In the genomic region with DNA sequence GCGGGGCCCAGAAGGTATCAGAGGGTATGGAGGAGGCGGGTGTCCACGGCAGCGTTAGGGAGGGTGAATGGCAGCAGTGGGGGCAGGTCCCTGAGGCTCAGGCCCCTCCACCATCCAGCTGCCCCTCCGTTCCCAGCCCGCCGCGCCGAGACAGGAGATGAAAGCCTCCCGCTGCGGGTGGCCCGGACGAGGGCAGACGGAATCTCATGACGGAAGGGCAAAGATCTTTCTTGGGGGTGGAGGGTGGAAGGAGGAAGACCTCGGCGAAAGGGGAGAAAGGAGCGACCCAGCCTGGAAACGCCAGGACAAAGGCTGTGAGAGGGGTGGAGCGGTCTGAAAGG, we compare ENCODE assay signal across 8 cellular contexts. TPM values are rescaled to one million over a fixed set of nuclear protein-coding genes. Genes with fewer than 3 reads are reported as not detected.
A peak's percentile ranks its signal among the peaks of the same experiment; 100 is the strongest.
DNase-seq lines count a peak whose midpoint lies in the region; ATAC-seq and TF ChIP-seq lines count a peak whose summit lies in the region.

No MANE protein-coding gene starts in this region.

- peak overlapping the region; percentile 99 for H3K14ac ChIP-seq in IMR-90 (replicated peaks; ENCODE audit: low read depth, low read length)

- TF ChIP-seq POLR2A in IMR-90 (IDR thresholded peaks at IDR 0.05; ENCODE audit: low read depth, low read length) (peak; percentile 21; the same call in 1 of the 2 replicates), gastroesophageal sphincter (IDR thresholded peaks at IDR 0.05) (no peak)

- peak overlapping the region; percentile 94 for H3K27ac Mint-ChIP-seq in activated T-cell treated with anti-CD3 and anti-CD28 coated beads, Interleukin-2, amount 50 U/mL, for 24 hours

- H3K18ac ChIP-seq in IMR-90 (ENCODE audit: low read depth, low read length): peak overlapping the region; percentile 25

- H3K4me3 ChIP-seq in DOHH2 (ENCODE audit: low read length) (peak overlapping the region; percentile 94), IMR-90 (ENCODE audit: insufficient read depth, low read depth, low read length) (peak overlapping the region; percentile 98), gastroesophageal sphincter (peak overlapping the region; percentile 60 to 87), retinal pigment epithelial cell (ENCODE audit: low read length) (peak overlapping the region; percentile 85)

- intact Hi-C loops in IMR-90 (cut with micrococcal nuclease): no loop called here

- peaks cover 69% of the 10 kb centered on the region for H3K4me1 Mint-ChIP-seq in activated T-cell treated with anti-CD3 and anti-CD28 coated beads, Interleukin-2, amount 50 U/mL, for 24 hours (ENCODE audit: low read depth)

- H2BK15ac ChIP-seq in IMR-90 (ENCODE audit: low read depth, low read length): peak overlapping the region; percentile 80; the same call in 2 of the 3 replicates

- H4K20me1 ChIP-seq in DOHH2 (ENCODE audit: control insufficient read depth, insufficient read depth, low read depth, low read length) (no peaks in the 10 kb centered on the region), IMR-90 (ENCODE audit: insufficient read depth, low read length) (no peaks in the 10 kb centered on the region; the same call in 1 of the 2 replicates)

- H3K4ac ChIP-seq in IMR-90 (ENCODE audit: low read depth, low read length): peak overlapping the region; percentile 96

- H3K27me3 Mint-ChIP-seq in activated T-cell treated with anti-CD3 and anti-CD28 coated beads, Interleukin-2, amount 50 U/mL, for 24 hours: no peaks in the 10 kb centered on the region

- no TSS peak for BruUV-seq in IMR-90 (replicated peaks; lab: Mats Ljungman, UMichigan)

- H3K9me1 ChIP-seq in IMR-90 (ENCODE audit: insufficient read depth, low read length): peaks cover 22% of the 10 kb centered on the region

- TF ChIP-seq EP300 in gastroesophageal sphincter (IDR thresholded peaks at IDR 0.05): no peak

- peak overlapping the region; percentile 52 for H2BK120ac ChIP-seq in IMR-90 (ENCODE audit: low read depth, low read length)

- H3K4me2 ChIP-seq in DOHH2 (ENCODE audit: low read length) (peak overlapping the region; percentile 84), IMR-90 (ENCODE audit: low read depth, low read length) (peak overlapping the region; percentile 87)

- H2AK9ac ChIP-seq in IMR-90 (replicated peaks; ENCODE audit: low read depth, low read length, poor library complexity): peak overlapping the region; percentile 99

- POLR2A ChIA-PET in IMR-90 (lab: Charles Lee; ENCODE audit: unreplicated experiment): no interaction called here

- peak overlapping the region; percentile 95 to 97 for H4K8ac ChIP-seq in IMR-90 (ENCODE audit: low read depth in 2 of 2, low read length in 2 of 2)

- peaks cover 54% of the 10 kb centered on the region for H3K36me3 Mint-ChIP-seq in activated T-cell treated with anti-CD3 and anti-CD28 coated beads, Interleukin-2, amount 50 U/mL, for 24 hours (ENCODE audit: low read depth)

- dilution Hi-C loops in IMR-90 (cut with HindIII; ENCODE audit: low sequenced_read_pairs, unreplicated experiment): no loop called here

- no peak for DNase-seq in IMR-90
- DNase-seq in activated T-cell treated with anti-CD3 and anti-CD28 coated beads, Interleukin-2, amount 50 U/mL, for 24 hours: peak; percentile 75
- no peak for DNase-seq in retinal pigment epithelial cell (ENCODE audit: low read depth)
- DNase-seq in NCI-H1048 (lab: John Stamatoyannopoulos, UW): no peak
- DNase-seq in HCEC 1CT: no peak

- H3K56ac ChIP-seq in IMR-90 (ENCODE audit: extremely low read depth, insufficient read depth, low read length): peak overlapping the region; percentile 85

- H3K9me3 ChIP-seq in DOHH2 (ENCODE audit: control insufficient read depth, insufficient read depth, low read length) (no peaks in the 10 kb centered on the region), IMR-90 (ENCODE audit: control insufficient read depth, insufficient read depth, low read length) (no peaks in the 10 kb centered on the region), gastroesophageal sphincter (no peaks in the 10 kb centered on the region)

- H3K36me3 ChIP-seq in DOHH2 (ENCODE audit: control insufficient read depth, low read length): peaks cover 43% of the 10 kb centered on the region
- H3K36me3 ChIP-seq in IMR-90 (ENCODE audit: control insufficient read depth, insufficient read depth, low read length): peaks cover 21% of the 10 kb centered on the region
- H3K36me3 ChIP-seq in gastroesophageal sphincter: peaks cover 0 to 13% of the 10 kb centered on the region in 2 donors

- H3K9me3 Mint-ChIP-seq in activated T-cell treated with anti-CD3 and anti-CD28 coated beads, Interleukin-2, amount 50 U/mL, for 24 hours: no peaks in the 10 kb centered on the region

- TF ChIP-seq CTCF in DOHH2 (IDR thresholded peaks at IDR 0.05; ENCODE audit: low read depth, low read length, poor library complexity, severe bottlenecking): no peak
- no peak for TF ChIP-seq CTCF in IMR-90 (conservative IDR thresholded peaks at IDR 0.05; ENCODE audit: low read depth, low read length)
- no peak for TF ChIP-seq CTCF in gastroesophageal sphincter (IDR thresholded peaks at IDR 0.05)
- no peak for TF ChIP-seq CTCF in retinal pigment epithelial cell (conservative IDR thresholded peaks at IDR 0.05; ENCODE audit: low read depth, low read length)

- no peaks in the 10 kb centered on the region for H3K9me2 ChIP-seq in DOHH2 (replicated peaks; ENCODE audit: control insufficient read depth, low read length)

- peak overlapping the region; percentile 70 for H4K5ac ChIP-seq in IMR-90 (ENCODE audit: low read depth, low read length)

- WGBS in IMR-90 (ENCODE audit: extremely low coverage in 2 of 2, insufficient read length in 1 of 2), 2 experiments: no CpG with 5 or more reads among the region's 20 CpGs
- WGBS in gastroesophageal sphincter (ENCODE audit: low coverage in 1 of 2), 2 donors: 0% methylated on average over 5 of the region's 20 CpGs

- peak overlapping the region; percentile 84 for H2AK5ac ChIP-seq in IMR-90 (ENCODE audit: low read depth, low read length)

- peaks cover 23 to 69% of the 10 kb centered on the region in 2 experiments for H3K79me1 ChIP-seq in IMR-90 (ENCODE audit: low read depth in 1 of 2, low read length in 2 of 2)

- TF ChIP-seq RAD21 in IMR-90 (IDR thresholded peaks at IDR 0.05; ENCODE audit: low read length): no peak

- H3F3A ChIP-seq in DOHH2 (ENCODE audit: control insufficient read depth, insufficient read depth): peaks cover 32% of the 10 kb centered on the region

- peak overlapping the region; percentile 93 for H3K4me3 Mint-ChIP-seq in activated T-cell treated with anti-CD3 and anti-CD28 coated beads, Interleukin-2, amount 50 U/mL, for 24 hours

- no peak overlapping the region for H2BK20ac ChIP-seq in IMR-90 (ENCODE audit: low read depth, low read length)

- peak overlapping the region; percentile 98 for H2AFZ ChIP-seq in IMR-90 (replicated peaks; ENCODE audit: low read length, poor library complexity)

- peak overlapping the region; percentile 94 for H4K91ac ChIP-seq in IMR-90 (ENCODE audit: insufficient read depth, low read depth, low read length)

- H3K79me2 ChIP-seq in DOHH2 (ENCODE audit: control insufficient read depth, low read length): peaks cover 23% of the 10 kb centered on the region

- peak overlapping the region; percentile 100 for H3K27ac ChIP-seq in DOHH2 (ENCODE audit: low read depth, low read length)
- peak overlapping the region; percentile 87 for H3K27ac ChIP-seq in IMR-90 (ENCODE audit: insufficient read depth, low read length)
- peak overlapping the region in 3 of 4 donors; percentile 76 to 82 (median 81) for H3K27ac ChIP-seq in gastroesophageal sphincter

- in situ Hi-C loops in IMR-90 (cut with MboI; ENCODE audit: low sequenced_read_pairs): no loop called here

- H3K23ac ChIP-seq in IMR-90 (ENCODE audit: low read depth, low read length): peak overlapping the region; percentile 93

- CTCF ChIA-PET in IMR-90 (lab: Yijun Ruan, JAX): no interaction called here

- ATAC-seq in GM21423 (IDR thresholded peaks at IDR 0.05; ENCODE audit: unreplicated experiment) (peak; percentile 13), IMR-90 (ENCODE audit: low read depth) (peak; percentile 21), gastroesophageal sphincter (no peak)

- H3K27me3 ChIP-seq in DOHH2 (ENCODE audit: control insufficient read depth, low read length): no peaks in the 10 kb centered on the region
- no peaks in the 10 kb centered on the region for H3K27me3 ChIP-seq in IMR-90 (ENCODE audit: control insufficient read depth, insufficient read depth, low read length)
- no peaks in the 10 kb centered on the region for H3K27me3 ChIP-seq in gastroesophageal sphincter

- H3K4me1 ChIP-seq in DOHH2 (ENCODE audit: control insufficient read depth, low read length): peaks cover 79% of the 10 kb centered on the region
- H3K4me1 ChIP-seq in IMR-90 (ENCODE audit: control insufficient read depth, insufficient read depth, low read length): peaks cover 11% of the 10 kb centered on the region
- peaks cover 0 to 35% (median 12%) of the 10 kb centered on the region in 3 donors for H3K4me1 ChIP-seq in gastroesophageal sphincter

- H3K9ac ChIP-seq in IMR-90 (ENCODE audit: low read depth, low read length): peak overlapping the region; percentile 94

- H2BK5ac ChIP-seq in IMR-90 (ENCODE audit: low read depth, low read length, poor library complexity, severe bottlenecking): peak overlapping the region; percentile 79

RNA-seq across cellular contexts. Expression of gene MICAL1, which starts 0.4 kb away (rescaled TPM):
- total RNA-seq in IMR-90 (2012; rRNA removed) (28.6 and 30.5 TPM in 2 replicates), gastroesophageal sphincter (10 to 100 TPM; 13.6 to 26.8 (median 20.9) TPM)
- polyA plus RNA-seq in IMR-90 (2012; rRNA removed): 57.1 and 59.1 TPM in 2 replicates
- 24.7 and 32.0 TPM in 2 replicates for polyA plus RNA-seq in IMR-90 (2012; cell fraction: cytosol; rRNA removed)
- polyA plus RNA-seq in IMR-90 (2012; cell fraction: nucleus; rRNA removed; ENCODE audit: low replicate concordance): 387 and 626 TPM in 2 replicates

RNA-seq across cellular contexts. Expression of gene SMPD2, which starts 14.6 kb away (rescaled TPM):
- total RNA-seq in IMR-90 (2012; rRNA removed): 8.3 and 9.0 TPM in 2 replicates
- polyA plus RNA-seq in IMR-90 (2012; rRNA removed): 7.1 and 7.7 TPM in 2 replicates
- 5.2 and 6.0 TPM in 2 replicates for polyA plus RNA-seq in IMR-90 (2012; cell fraction: cytosol; rRNA removed)
- polyA plus RNA-seq in IMR-90 (2012; cell fraction: nucleus; rRNA removed; ENCODE audit: low replicate concordance): 18.1 and 25.2 TPM in 2 replicates
- 1 to 10 TPM; 3.5 to 7.5 (median 6.4) TPM for total RNA-seq in gastroesophageal sphincter

RNA-seq across cellular contexts. Expression of gene PPIL6, which starts 14.7 kb away (rescaled TPM):
- total RNA-seq in IMR-90 (2012; rRNA removed) (0.18 and 1.4 TPM in 2 replicates), gastroesophageal sphincter (1 to 10 TPM; 1.9 to 9.0 (median 2.5) TPM)
- polyA plus RNA-seq in IMR-90 (2012; rRNA removed): 0.07 and 0.15 TPM in 2 replicates
- 0.09 and 0.12 TPM in 2 replicates for polyA plus RNA-seq in IMR-90 (2012; cell fraction: cytosol; rRNA removed)
- 0.06 and 0.09 TPM in 2 replicates for polyA plus RNA-seq in IMR-90 (2012; cell fraction: nucleus; rRNA removed; ENCODE audit: low replicate concordance)

RNA-seq across cellular contexts. Expression of gene ZBTB24, which starts 27.9 kb away (rescaled TPM):
- total RNA-seq in IMR-90 (2012; rRNA removed) (7.9 and 10.3 TPM in 2 replicates), gastroesophageal sphincter (1 to 10 TPM; 6.2 to 8.9 (median 7.0) TPM)
- polyA plus RNA-seq in IMR-90 (2012; rRNA removed): 2.1 and 2.3 TPM in 2 replicates
- polyA plus RNA-seq in IMR-90 (2012; cell fraction: cytosol; rRNA removed): 0.63 and 0.75 TPM in 2 replicates
- 1.1 and 2.2 TPM in 2 replicates for polyA plus RNA-seq in IMR-90 (2012; cell fraction: nucleus; rRNA removed; ENCODE audit: low replicate concordance)
